Comparison of ENCODE assay signal across 12 cellular contexts in the genomic region with DNA sequence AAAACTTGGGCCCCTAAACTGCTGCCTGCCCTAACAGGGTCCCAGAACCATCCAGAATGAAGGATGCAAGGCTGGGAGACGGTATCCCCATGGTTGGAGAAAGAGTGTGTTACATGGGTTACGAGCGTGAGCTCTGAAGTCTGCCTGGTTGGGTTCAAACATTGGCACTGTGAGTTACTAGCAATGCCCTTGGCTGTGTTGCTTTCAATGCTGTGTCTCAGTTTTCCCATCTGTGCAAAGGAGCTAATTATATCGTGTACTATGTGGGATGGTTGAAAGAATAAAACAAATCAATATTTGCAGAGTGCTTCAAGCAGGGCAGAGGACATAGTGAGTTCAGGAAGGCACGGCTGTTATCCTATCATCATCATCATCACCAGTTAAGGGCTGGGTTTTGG.
DNase-seq lines count a peak whose midpoint lies in the region; ATAC-seq, FAIRE-seq and TF ChIP-seq lines count a peak whose summit lies in the region.
"Had no signal": no experiment of that assay in that cellular context is flagged by ENCODE, and none has a peak within 500 bp of the region (broad histone marks: within the 10 kb centered on the region; RNA-seq: fewer than 3 reads in every experiment).

No MANE protein-coding gene starts in this region.

- H4K20me1 ChIP-seq in PC-3 (ENCODE audit: low read length): no peaks in the 10 kb centered on the region
- no peaks in the 10 kb centered on the region for H4K20me1 ChIP-seq in OCI-LY7 (ENCODE audit: insufficient read depth, low read length)

- H3K27me3 ChIP-seq in AG04450 (ENCODE audit: control insufficient read depth, insufficient read depth, low read length) (no peaks in the 10 kb centered on the region), PC-3 (ENCODE audit: low read length) (no peaks in the 10 kb centered on the region), esophagus muscularis mucosa (no peaks in the 10 kb centered on the region), trophoblast cell (ENCODE audit: insufficient read depth, low read length) (no peaks in the 10 kb centered on the region)
- H3K27me3 ChIP-seq: tibial nerve had no signal

- H2AFZ ChIP-seq in PC-3 (ENCODE audit: low read length) (no peak overlapping the region), trophoblast cell (ENCODE audit: insufficient read depth, low read length, poor library complexity) (no peak overlapping the region), OCI-LY7 (ENCODE audit: low read length) (no peak overlapping the region)

- H2AK5ac ChIP-seq in trophoblast cell (ENCODE audit: low read length): no peak overlapping the region

- TF ChIP-seq CTCF in AG04450 (IDR thresholded peaks at IDR 0.05; ENCODE audit: low read depth, low read length) (no peak), PC-3 (conservative IDR thresholded peaks at IDR 0.05; ENCODE audit: low read depth, low read length) (no peak), esophagus muscularis mucosa (IDR thresholded peaks at IDR 0.05) (no peak), OCI-LY7 (conservative IDR thresholded peaks at IDR 0.05; ENCODE audit: low read length) (no peak), D721Med (IDR thresholded peaks at IDR 0.05; ENCODE audit: insufficient read depth, missing control alignments) (no peak)

- DNase-seq in AG04450 (ENCODE audit: low read depth, low spot score) (no peak), PC-3 (peak; percentile 49), esophagus muscularis mucosa (ENCODE audit: extremely low spot score) (no peak), trophoblast cell (no peak), OCI-LY7 (ENCODE audit: low spot score) (no peak), frontal cortex (ENCODE audit: low spot score in 2 of 2) (no peak), D721Med (ENCODE audit: insufficient read length, low spot score) (no peak)
- DNase-seq: activated CD8-positive, alpha-beta T cell treated with anti-CD3 and anti-CD28 coated beads for 36 hours; activated effector memory CD4-positive, alpha-beta T cell treated with Interleukin-2 at 50 U/mL for 16 hours; NCI-H510A had no signal

- H3K27ac ChIP-seq in AG04450 (ENCODE audit: low read depth, low read length) (peak overlapping the region; percentile 55), PC-3 (ENCODE audit: low read length) (peak overlapping the region; percentile 67), esophagus muscularis mucosa (replicated peaks in 1 of 4) (peak overlapping the region; percentile 67 to 81 (median 74)), trophoblast cell (ENCODE audit: low read depth, low read length) (peak overlapping the region; percentile 59), OCI-LY7 (ENCODE audit: low read depth, low read length, poor library complexity, severe bottlenecking) (no peak overlapping the region)

- no peak for TF ChIP-seq EP300 in esophagus muscularis mucosa (IDR thresholded peaks at IDR 0.05)

- peak overlapping the region; percentile 43 for H3K9ac ChIP-seq in PC-3 (ENCODE audit: low read length)
- no peak overlapping the region for H3K9ac ChIP-seq in trophoblast cell (ENCODE audit: low read length)

- no peak overlapping the region for H4K8ac ChIP-seq in trophoblast cell (ENCODE audit: low read depth, low read length)

- H2BK12ac ChIP-seq in trophoblast cell (ENCODE audit: low read length): no peak overlapping the region

- peaks cover 22% of the 10 kb centered on the region for H3K79me1 ChIP-seq in trophoblast cell (ENCODE audit: low read length)

- no peak for TF ChIP-seq POLR2A in esophagus muscularis mucosa (IDR thresholded peaks at IDR 0.05; ENCODE audit: low read depth)

- no peak overlapping the region for H3K14ac ChIP-seq in trophoblast cell (ENCODE audit: low read length)

- peak; percentile 2 for ATAC-seq in PC-3
- ATAC-seq in activated CD4-positive, CD25-positive, alpha-beta regulatory T cell treated with anti-CD3 and anti-CD28 coated beads, Interleukin-2, amount 50 U/mL, for 24 hours: no peak
- ATAC-seq: activated CD8-positive, alpha-beta T cell treated with anti-CD3 and anti-CD28 coated beads for 36 hours had no signal

- H3K9me2 ChIP-seq in PC-3 (replicated peaks; ENCODE audit: low read length): no peaks in the 10 kb centered on the region
- no peaks in the 10 kb centered on the region for H3K9me2 ChIP-seq in OCI-LY7 (ENCODE audit: insufficient read depth, low read length)

- H3K36me3 ChIP-seq in PC-3 (ENCODE audit: low read depth, low read length) (peaks cover 14% of the 10 kb centered on the region; the same call in 1 of the 2 replicates), esophagus muscularis mucosa (peaks cover 0 to 21% (median 15%) of the 10 kb centered on the region in 4 donors), trophoblast cell (ENCODE audit: control insufficient read depth in 1 of 2, insufficient read depth in 2 of 2, low read length in 2 of 2) (peaks cover 40 to 43% of the 10 kb centered on the region in 2 experiments), OCI-LY7 (ENCODE audit: insufficient read depth, low read length) (no peaks in the 10 kb centered on the region)

- FAIRE-seq in frontal cortex (lab: Jason Lieb, UNC) (no peak), D721Med (lab: Jason Lieb, UNC) (no peak)

- H3K4ac ChIP-seq in trophoblast cell (ENCODE audit: low read depth, low read length): no peak overlapping the region

- WGBS in esophagus muscularis mucosa: 93% methylated on average over 5 of the region's 5 CpGs
- no CpG with 5 or more reads among the region's 5 CpGs for WGBS in trophoblast cell (ENCODE audit: extremely low coverage, insufficient coverage, insufficient read length)

- H3F3A ChIP-seq in PC-3 (ENCODE audit: low read length, unreplicated experiment): no peaks in the 10 kb centered on the region

- H3K18ac ChIP-seq in trophoblast cell (ENCODE audit: low read length): no peak overlapping the region

- POLR2A ChIA-PET in AG04450 (lab: Yijun Ruan, JAX): interaction anchor here (0.6 kb wide), 1 partner anchor 17 kb away, joined by 5 read pairs; no protein-coding TSS in a partner anchor
- POLR2A ChIA-PET in PC-3 (lab: Charles Lee; ENCODE audit: unreplicated experiment): interaction anchor here (0.6 to 1.1 kb wide), 3 partner anchors 10 to 33 kb away, joined by 3 to 6 read pairs (median 5); no protein-coding TSS in a partner anchor
- POLR2A ChIA-PET in OCI-LY7 (lab: Charles Lee): interaction anchor here (0.6 to 0.9 kb wide), 2 partner anchors 92 to 1109 kb away, joined by 3 read pairs; no protein-coding TSS in a partner anchor

- H3K9me3 ChIP-seq in AG04450 (ENCODE audit: control insufficient read depth, insufficient read depth, low read length) (no peaks in the 10 kb centered on the region; the same call in 1 of the 2 replicates), PC-3 (ENCODE audit: low read length) (no peaks in the 10 kb centered on the region), esophagus muscularis mucosa (no peaks in the 10 kb centered on the region), trophoblast cell (ENCODE audit: insufficient read depth, low read depth, low read length) (peaks cover 2% of the 10 kb centered on the region), OCI-LY7 (ENCODE audit: low read length) (no peaks in the 10 kb centered on the region)
- H3K9me3 ChIP-seq: tibial nerve had no signal

- BruUV-seq in PC-3 (replicated peaks; lab: Mats Ljungman, UMichigan) (no TSS peak), OCI-LY7 (replicated peaks; lab: Mats Ljungman, UMichigan) (no TSS peak)

- CTCF ChIA-PET in AG04450 (lab: Charles Lee): interaction anchor here (2.7 kb wide), 1 partner anchor 12 kb away, joined by 19 read pairs; no protein-coding TSS in a partner anchor
- CTCF ChIA-PET in PC-3 (lab: Charles Lee): interaction anchor here (0.7 to 1.7 kb wide), 6 partner anchors 12 to 210 kb away, joined by 3 to 9 read pairs (median 3); no protein-coding TSS in a partner anchor
- CTCF ChIA-PET in OCI-LY7 (lab: Charles Lee; ENCODE audit: unreplicated experiment): no interaction called here

- H4K12ac ChIP-seq in trophoblast cell (ENCODE audit: low read depth, low read length): no peak overlapping the region

- H3K4me2 ChIP-seq in PC-3 (ENCODE audit: low read length) (peak overlapping the region; percentile 50), trophoblast cell (ENCODE audit: low read length) (no peak overlapping the region), OCI-LY7 (ENCODE audit: low read length) (no peak overlapping the region)

- H3K4me3 ChIP-seq in AG04450 (ENCODE audit: low read depth, low read length) (no peak overlapping the region), PC-3 (ENCODE audit: low read length) (no peak overlapping the region), esophagus muscularis mucosa (no peak overlapping the region), trophoblast cell (ENCODE audit: low read depth, low read length) (no peak overlapping the region), OCI-LY7 (ENCODE audit: low read depth, low read length, poor library complexity, severe bottlenecking) (no peak overlapping the region)
- H3K4me3 ChIP-seq: tibial nerve had no signal

- H3K4me1 ChIP-seq in PC-3 (ENCODE audit: insufficient read depth, low read length): peaks cover 35% of the 10 kb centered on the region
- peaks cover 99 to 100% (median 100%) of the 10 kb centered on the region in 4 donors for H3K4me1 ChIP-seq in esophagus muscularis mucosa
- H3K4me1 ChIP-seq in trophoblast cell (ENCODE audit: control insufficient read depth in 1 of 2, insufficient read depth in 2 of 2, low read length in 2 of 2): peaks cover 50 to 76% of the 10 kb centered on the region in 2 experiments
- peaks cover 7% of the 10 kb centered on the region for H3K4me1 ChIP-seq in OCI-LY7 (ENCODE audit: insufficient read depth, low read length, poor library complexity, severe bottlenecking)

- H3K79me2 ChIP-seq in PC-3 (ENCODE audit: low read length) (peaks cover 11% of the 10 kb centered on the region), trophoblast cell (ENCODE audit: control insufficient read depth, insufficient read depth, low read length, poor library complexity) (peaks cover 2% of the 10 kb centered on the region), OCI-LY7 (ENCODE audit: insufficient read depth, low read depth, low read length) (no peaks in the 10 kb centered on the region)

- intact Hi-C loops in PC-3 (cut with micrococcal nuclease): no loop called here
- intact Hi-C loops in esophagus muscularis mucosa (cut with DNase I): no loop called here
- intact Hi-C loops in OCI-LY7 (cut with micrococcal nuclease; ENCODE audit: unreplicated experiment): no loop called here

- no peak overlapping the region for H4K91ac ChIP-seq in trophoblast cell (ENCODE audit: low read depth, low read length)

- no peak overlapping the region for H3K23ac ChIP-seq in trophoblast cell (ENCODE audit: low read length)

- no peak overlapping the region for H2BK120ac ChIP-seq in trophoblast cell (ENCODE audit: insufficient read depth, low read length, poor library complexity)

- no peak overlapping the region for H2BK5ac ChIP-seq in trophoblast cell (ENCODE audit: low read depth, low read length, poor library complexity)
